Comparison of ENCODE assay signal across 18 cellular contexts in genomic region chr14:103319422-103319821, GRCh38. TPM values are rescaled to one million over a fixed set of nuclear protein-coding genes. Genes with fewer than 3 reads are reported as not detected.
DNase-seq lines count a peak whose midpoint lies in the region; ATAC-seq and TF ChIP-seq lines count a peak whose summit lies in the region.
"Had no signal": no experiment of that assay in that cellular context is flagged by ENCODE, and none has a peak within 500 bp of the region (broad histone marks: within the 10 kb centered on the region; RNA-seq: fewer than 3 reads in every experiment).

No MANE protein-coding gene starts in this region.

- no peak for TF ChIP-seq POLR2A in testis (IDR thresholded peaks at IDR 0.05)

- intact Hi-C loops in testis (cut with DNase I; ENCODE audit: low total_unique reads), result no loop called here

- H3K9me3 ChIP-seq in testis, result no peaks in the 10 kb centered on the region
- H3K9me3 ChIP-seq: breast epithelium, esophagus muscularis mucosa, heart left ventricle, right lobe of liver had no signal

- ATAC-seq in GM19328 (IDR thresholded peaks at IDR 0.05; ENCODE audit: unreplicated experiment), result peak; percentile 65
- peak; percentile 57 for ATAC-seq in HG02678 (IDR thresholded peaks at IDR 0.05; ENCODE audit: unreplicated experiment)
- ATAC-seq in HG03460 (IDR thresholded peaks at IDR 0.05; ENCODE audit: unreplicated experiment), result peak; percentile 54
- no peak for ATAC-seq in GM19397 (IDR thresholded peaks at IDR 0.05; ENCODE audit: unreplicated experiment)
- ATAC-seq: heart left ventricle, right lobe of liver had no signal

- DNase-seq in testis (peak; percentile 73), GM10266 (ENCODE audit: extremely low spot score) (no peak), T-helper 9 cell (no peak), NOMO-1 treated with dmso at 0.1 percent for 144 hours (lab: John Stamatoyannopoulos, UW; ENCODE audit: unreplicated experiment) (no peak)
- DNase-seq: activated CD4-positive, alpha-beta T cell treated with anti-CD3 and anti-CD28 coated beads, Interleukin-2, amount 10 ng/mL, durations not matched to agents 24 days and 14 days; activated naive CD8-positive, alpha-beta T cell treated with anti-CD3 and anti-CD28 coated beads, Interleukin-2, amount 10 ng/mL, durations not matched to agents 7 days and 5 days; heart left ventricle; KBM-7; midbrain; NCI-H1105; NCI-H2171 treated with DMSO at 0.1 percent for 48 hours; right lobe of liver had no signal

- H3K36me3 ChIP-seq in testis (ENCODE audit: low read depth, missing control alignments), result no peaks in the 10 kb centered on the region
- H3K36me3 ChIP-seq: breast epithelium, esophagus muscularis mucosa, heart left ventricle, right lobe of liver had no signal

- no peak overlapping the region for H3K4me3 ChIP-seq in testis
- H3K4me3 ChIP-seq: breast epithelium, esophagus muscularis mucosa, heart left ventricle, right lobe of liver had no signal

- peaks cover 17% of the 10 kb centered on the region for H3K4me1 ChIP-seq in testis
- H3K4me1 ChIP-seq: breast epithelium, esophagus muscularis mucosa had no signal

- TF ChIP-seq CTCF in testis (IDR thresholded peaks at IDR 0.05) (no peak), GM10266 (IDR thresholded peaks at IDR 0.05; ENCODE audit: control insufficient read depth, insufficient read depth, low read depth, missing control alignments) (no peak)

- H3K27me3 ChIP-seq in testis, result no peaks in the 10 kb centered on the region
- H3K27me3 ChIP-seq: right lobe of liver had no signal

- H3K27ac ChIP-seq in testis, result peak overlapping the region in 1 of 2 donors; percentile 16
- H3K27ac ChIP-seq: esophagus muscularis mucosa, heart left ventricle, right lobe of liver had no signal

- 59 to 62% methylated on average over 7 of the region's 7 CpGs for WGBS in testis, 2 donors

RNA-seq across cellular contexts. Expression of gene EIF5, which starts 14.6 kb away (rescaled TPM):
- total RNA-seq in testis, result 100 to 1,000 TPM; 308 to 309 TPM
- polyA plus RNA-seq in testis (ENCODE audit: insufficient read depth, low read depth, low replicate concordance), result 366 TPM
